1 cellular context compared by ENCODE assay signal in genomic region chr1:175865041-175865766, GRCh38.
A peak's percentile ranks its signal among the peaks of the same experiment; 100 is the strongest.
TF ChIP-seq lines count a peak whose summit lies in the region.

No MANE protein-coding gene starts in this region.

TF ChIP-seq in H1, 55 proteins besides CTCF, POLR2A, EP300 and RAD21:
- TF ChIP-seq GTF2F1 (IDR thresholded peaks at IDR 0.05; ENCODE audit: borderline replicate concordance, low read depth, low read length) (no peak), MAX (IDR thresholded peaks at IDR 0.05) (peak; percentile 48; the same call in 1 of the 2 replicates), EGR1 (IDR thresholded peaks at IDR 0.05; ENCODE audit: borderline replicate concordance, low read depth, low read length) (no peak), BCL11A (IDR thresholded peaks at IDR 0.05; ENCODE audit: low read depth in 2 of 2, low read length in 2 of 2) (no peak), NRF1 (IDR thresholded peaks at IDR 0.05; ENCODE audit: low read depth, low read length) (no peak), PHF8 (conservative IDR thresholded peaks at IDR 0.05; ENCODE audit: low read depth, low read length) (no peak), SIN3A (conservative IDR thresholded peaks at IDR 0.05 in 1 of 2, IDR thresholded peaks at IDR 0.05 in 1 of 2; ENCODE audit: low read depth in 1 of 2, low read length in 2 of 2) (0 out of 4 replicates have a peak, but pooled peaks have one; percentile 30 to 48), SUZ12 (IDR thresholded peaks at IDR 0.05; ENCODE audit: low read length) (no peak), TAF7 (optimal IDR thresholded peaks at IDR 0.05; ENCODE audit: borderline replicate concordance, low read depth, low read length) (no peak), RBBP5 (IDR thresholded peaks at IDR 0.05; ENCODE audit: borderline replicate concordance, low read depth, low read length) (peak; percentile 74; the same call in 1 of the 2 replicates), SP2 (IDR thresholded peaks at IDR 0.05; ENCODE audit: low read length) (no peak), KDM1A (IDR thresholded peaks at IDR 0.05; ENCODE audit: borderline replicate concordance, low read length) (no peak), ZNF274 (IDR thresholded peaks at IDR 0.05; ENCODE audit: borderline replicate concordance, extremely low read depth, low read length) (no peak), POU5F1 (IDR thresholded peaks at IDR 0.05; ENCODE audit: low read depth, low read length) (peak; percentile 85), FOSL1 (IDR thresholded peaks at IDR 0.05; ENCODE audit: insufficient read depth, low read depth, low read length) (no peak), BRCA1 (IDR thresholded peaks at IDR 0.05; ENCODE audit: low read depth, low read length) (no peak), NANOG (IDR thresholded peaks at IDR 0.05; ENCODE audit: insufficient read depth, low read depth, low read length, poor library complexity, severe bottlenecking) (peak; percentile 5), SAP30 (IDR thresholded peaks at IDR 0.05; ENCODE audit: insufficient read depth, insufficient replicate concordance, low read length) (no peak), JUND (IDR thresholded peaks at IDR 0.05; ENCODE audit: low read length) (no peak), SP4 (IDR thresholded peaks at IDR 0.05; ENCODE audit: low read length) (no peak), ASH2L (IDR thresholded peaks at IDR 0.05; ENCODE audit: low read length) (peak; percentile 82), CTBP2 (IDR thresholded peaks at IDR 0.05; ENCODE audit: borderline replicate concordance, insufficient read depth, insufficient read length, low read length) (peak; percentile 49), TAF1 (IDR thresholded peaks at IDR 0.05; ENCODE audit: low read depth, low read length) (no peak), BACH1 (IDR thresholded peaks at IDR 0.05; ENCODE audit: low read length) (no peak), CHD1 (IDR thresholded peaks at IDR 0.05; ENCODE audit: low read depth, low read length) (no peak), JUN (IDR thresholded peaks at IDR 0.05; ENCODE audit: low read depth, low read length) (0 out of 2 replicates have a peak, but pooled peaks have one; percentile 40), RXRA (IDR thresholded peaks at IDR 0.05; ENCODE audit: insufficient read depth, low read depth, low read length) (no peak), YY1 (IDR thresholded peaks at IDR 0.05; ENCODE audit: low read depth, low read length) (0 out of 2 replicates have a peak, but pooled peaks have one; percentile 37), CBX5 (IDR thresholded peaks at IDR 0.05; ENCODE audit: low read depth, low read length) (no peak), SIRT6 (IDR thresholded peaks at IDR 0.05; ENCODE audit: low read length) (no peak), TCF12 (IDR thresholded peaks at IDR 0.05; ENCODE audit: low read depth, low read length) (peak; percentile 60; the same call in 1 of the 2 replicates), TBP (IDR thresholded peaks at IDR 0.05; ENCODE audit: low read depth, low read length) (no peak), KDM4A (IDR thresholded peaks at IDR 0.05; ENCODE audit: low read depth, low read length, severe bottlenecking) (no peak), SP1 (IDR thresholded peaks at IDR 0.05; ENCODE audit: low read depth, low read length) (0 out of 2 replicates have a peak, but pooled peaks have one; percentile 70), GABPA (IDR thresholded peaks at IDR 0.05; ENCODE audit: borderline replicate concordance, insufficient read depth, low read length) (no peak), SIX5 (IDR thresholded peaks at IDR 0.05; ENCODE audit: low read depth, low read length) (no peak), RNF2 (IDR thresholded peaks at IDR 0.05; ENCODE audit: borderline replicate concordance, low read depth, low read length, missing control alignments, poor library complexity, severe bottlenecking) (no peak), CBX8 (IDR thresholded peaks at IDR 0.05; ENCODE audit: borderline replicate concordance, low read depth, low read length) (no peak), HDAC2 (IDR thresholded peaks at IDR 0.05; ENCODE audit: borderline replicate concordance in 1 of 2, low read depth in 2 of 2, low read length in 2 of 2) (peak in 1 of 2 experiments; percentile 64; a peak in 1 of 4 replicates), CEBPB (IDR thresholded peaks at IDR 0.05; ENCODE audit: low read depth, low read length) (peak; percentile 69), HDAC6 (IDR thresholded peaks at IDR 0.05; ENCODE audit: low read depth, low read length) (no peak), RFX5 (IDR thresholded peaks at IDR 0.05; ENCODE audit: borderline replicate concordance, low read depth, low read length) (no peak), MAFK (IDR thresholded peaks at IDR 0.05; ENCODE audit: low read depth, low read length) (no peak), EZH2 (IDR thresholded peaks at IDR 0.05; ENCODE audit: low read depth, low read length, severe bottlenecking) (no peak), KDM5A (IDR thresholded peaks at IDR 0.05; ENCODE audit: low read length) (no peak), CREB1 (IDR thresholded peaks at IDR 0.05) (peak; percentile 50; the same call in 1 of the 2 replicates), SRF (IDR thresholded peaks at IDR 0.05; ENCODE audit: low read depth, low read length) (no peak), TEAD4 (IDR thresholded peaks at IDR 0.05; ENCODE audit: low read depth, low read length) (peak; percentile 30; the same call in 1 of the 2 replicates), POLR2AphosphoS5 (IDR thresholded peaks at IDR 0.05; ENCODE audit: low read depth, low read length) (no peak), CHD2 (IDR thresholded peaks at IDR 0.05; ENCODE audit: low read length) (peak; percentile 10; the same call in 1 of the 2 replicates)
- TF ChIP-seq, protein P1, sequence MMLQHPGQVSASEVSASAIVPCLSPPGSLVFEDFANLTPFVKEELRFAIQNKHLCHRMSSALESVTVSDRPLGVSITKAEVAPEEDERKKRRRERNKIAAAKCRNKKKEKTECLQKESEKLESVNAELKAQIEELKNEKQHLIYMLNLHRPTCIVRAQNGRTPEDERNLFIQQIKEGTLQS (IDR thresholded peaks at IDR 0.05; ENCODE audit: insufficient read depth, low read depth, low read length): no peak
- TF ChIP-seq, protein P2, sequence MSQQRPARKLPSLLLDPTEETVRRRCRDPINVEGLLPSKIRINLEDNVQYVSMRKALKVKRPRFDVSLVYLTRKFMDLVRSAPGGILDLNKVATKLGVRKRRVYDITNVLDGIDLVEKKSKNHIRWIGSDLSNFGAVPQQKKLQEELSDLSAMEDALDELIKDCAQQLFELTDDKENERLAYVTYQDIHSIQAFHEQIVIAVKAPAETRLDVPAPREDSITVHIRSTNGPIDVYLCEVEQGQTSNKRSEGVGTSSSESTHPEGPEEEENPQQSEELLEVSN (IDR thresholded peaks at IDR 0.05): no peak; the same call in 1 of the 2 replicates
- TF ChIP-seq, protein P3, sequence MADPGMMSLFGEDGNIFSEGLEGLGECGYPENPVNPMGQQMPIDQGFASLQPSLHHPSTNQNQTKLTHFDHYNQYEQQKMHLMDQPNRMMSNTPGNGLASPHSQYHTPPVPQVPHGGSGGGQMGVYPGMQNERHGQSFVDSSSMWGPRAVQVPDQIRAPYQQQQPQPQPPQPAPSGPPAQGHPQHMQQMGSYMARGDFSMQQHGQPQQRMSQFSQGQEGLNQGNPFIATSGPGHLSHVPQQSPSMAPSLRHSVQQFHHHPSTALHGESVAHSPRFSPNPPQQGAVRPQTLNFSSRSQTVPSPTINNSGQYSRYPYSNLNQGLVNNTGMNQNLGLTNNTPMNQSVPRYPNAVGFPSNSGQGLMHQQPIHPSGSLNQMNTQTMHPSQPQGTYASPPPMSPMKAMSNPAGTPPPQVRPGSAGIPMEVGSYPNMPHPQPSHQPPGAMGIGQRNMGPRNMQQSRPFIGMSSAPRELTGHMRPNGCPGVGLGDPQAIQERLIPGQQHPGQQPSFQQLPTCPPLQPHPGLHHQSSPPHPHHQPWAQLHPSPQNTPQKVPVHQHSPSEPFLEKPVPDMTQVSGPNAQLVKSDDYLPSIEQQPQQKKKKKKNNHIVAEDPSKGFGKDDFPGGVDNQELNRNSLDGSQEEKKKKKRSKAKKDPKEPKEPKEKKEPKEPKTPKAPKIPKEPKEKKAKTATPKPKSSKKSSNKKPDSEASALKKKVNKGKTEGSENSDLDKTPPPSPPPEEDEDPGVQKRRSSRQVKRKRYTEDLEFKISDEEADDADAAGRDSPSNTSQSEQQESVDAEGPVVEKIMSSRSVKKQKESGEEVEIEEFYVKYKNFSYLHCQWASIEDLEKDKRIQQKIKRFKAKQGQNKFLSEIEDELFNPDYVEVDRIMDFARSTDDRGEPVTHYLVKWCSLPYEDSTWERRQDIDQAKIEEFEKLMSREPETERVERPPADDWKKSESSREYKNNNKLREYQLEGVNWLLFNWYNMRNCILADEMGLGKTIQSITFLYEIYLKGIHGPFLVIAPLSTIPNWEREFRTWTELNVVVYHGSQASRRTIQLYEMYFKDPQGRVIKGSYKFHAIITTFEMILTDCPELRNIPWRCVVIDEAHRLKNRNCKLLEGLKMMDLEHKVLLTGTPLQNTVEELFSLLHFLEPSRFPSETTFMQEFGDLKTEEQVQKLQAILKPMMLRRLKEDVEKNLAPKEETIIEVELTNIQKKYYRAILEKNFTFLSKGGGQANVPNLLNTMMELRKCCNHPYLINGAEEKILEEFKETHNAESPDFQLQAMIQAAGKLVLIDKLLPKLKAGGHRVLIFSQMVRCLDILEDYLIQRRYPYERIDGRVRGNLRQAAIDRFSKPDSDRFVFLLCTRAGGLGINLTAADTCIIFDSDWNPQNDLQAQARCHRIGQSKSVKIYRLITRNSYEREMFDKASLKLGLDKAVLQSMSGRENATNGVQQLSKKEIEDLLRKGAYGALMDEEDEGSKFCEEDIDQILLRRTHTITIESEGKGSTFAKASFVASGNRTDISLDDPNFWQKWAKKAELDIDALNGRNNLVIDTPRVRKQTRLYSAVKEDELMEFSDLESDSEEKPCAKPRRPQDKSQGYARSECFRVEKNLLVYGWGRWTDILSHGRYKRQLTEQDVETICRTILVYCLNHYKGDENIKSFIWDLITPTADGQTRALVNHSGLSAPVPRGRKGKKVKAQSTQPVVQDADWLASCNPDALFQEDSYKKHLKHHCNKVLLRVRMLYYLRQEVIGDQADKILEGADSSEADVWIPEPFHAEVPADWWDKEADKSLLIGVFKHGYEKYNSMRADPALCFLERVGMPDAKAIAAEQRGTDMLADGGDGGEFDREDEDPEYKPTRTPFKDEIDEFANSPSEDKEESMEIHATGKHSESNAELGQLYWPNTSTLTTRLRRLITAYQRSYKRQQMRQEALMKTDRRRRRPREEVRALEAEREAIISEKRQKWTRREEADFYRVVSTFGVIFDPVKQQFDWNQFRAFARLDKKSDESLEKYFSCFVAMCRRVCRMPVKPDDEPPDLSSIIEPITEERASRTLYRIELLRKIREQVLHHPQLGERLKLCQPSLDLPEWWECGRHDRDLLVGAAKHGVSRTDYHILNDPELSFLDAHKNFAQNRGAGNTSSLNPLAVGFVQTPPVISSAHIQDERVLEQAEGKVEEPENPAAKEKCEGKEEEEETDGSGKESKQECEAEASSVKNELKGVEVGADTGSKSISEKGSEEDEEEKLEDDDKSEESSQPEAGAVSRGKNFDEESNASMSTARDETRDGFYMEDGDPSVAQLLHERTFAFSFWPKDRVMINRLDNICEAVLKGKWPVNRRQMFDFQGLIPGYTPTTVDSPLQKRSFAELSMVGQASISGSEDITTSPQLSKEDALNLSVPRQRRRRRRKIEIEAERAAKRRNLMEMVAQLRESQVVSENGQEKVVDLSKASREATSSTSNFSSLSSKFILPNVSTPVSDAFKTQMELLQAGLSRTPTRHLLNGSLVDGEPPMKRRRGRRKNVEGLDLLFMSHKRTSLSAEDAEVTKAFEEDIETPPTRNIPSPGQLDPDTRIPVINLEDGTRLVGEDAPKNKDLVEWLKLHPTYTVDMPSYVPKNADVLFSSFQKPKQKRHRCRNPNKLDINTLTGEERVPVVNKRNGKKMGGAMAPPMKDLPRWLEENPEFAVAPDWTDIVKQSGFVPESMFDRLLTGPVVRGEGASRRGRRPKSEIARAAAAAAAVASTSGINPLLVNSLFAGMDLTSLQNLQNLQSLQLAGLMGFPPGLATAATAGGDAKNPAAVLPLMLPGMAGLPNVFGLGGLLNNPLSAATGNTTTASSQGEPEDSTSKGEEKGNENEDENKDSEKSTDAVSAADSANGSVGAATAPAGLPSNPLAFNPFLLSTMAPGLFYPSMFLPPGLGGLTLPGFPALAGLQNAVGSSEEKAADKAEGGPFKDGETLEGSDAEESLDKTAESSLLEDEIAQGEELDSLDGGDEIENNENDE (IDR thresholded peaks at IDR 0.05; ENCODE audit: insufficient replicate concordance, low read length): no peak
- TF ChIP-seq, protein P4, sequence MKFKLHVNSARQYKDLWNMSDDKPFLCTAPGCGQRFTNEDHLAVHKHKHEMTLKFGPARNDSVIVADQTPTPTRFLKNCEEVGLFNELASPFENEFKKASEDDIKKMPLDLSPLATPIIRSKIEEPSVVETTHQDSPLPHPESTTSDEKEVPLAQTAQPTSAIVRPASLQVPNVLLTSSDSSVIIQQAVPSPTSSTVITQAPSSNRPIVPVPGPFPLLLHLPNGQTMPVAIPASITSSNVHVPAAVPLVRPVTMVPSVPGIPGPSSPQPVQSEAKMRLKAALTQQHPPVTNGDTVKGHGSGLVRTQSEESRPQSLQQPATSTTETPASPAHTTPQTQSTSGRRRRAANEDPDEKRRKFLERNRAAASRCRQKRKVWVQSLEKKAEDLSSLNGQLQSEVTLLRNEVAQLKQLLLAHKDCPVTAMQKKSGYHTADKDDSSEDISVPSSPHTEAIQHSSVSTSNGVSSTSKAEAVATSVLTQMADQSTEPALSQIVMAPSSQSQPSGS (IDR thresholded peaks at IDR 0.05; ENCODE audit: low read length): no peak; the same call in 1 of the 2 replicates
- TF ChIP-seq, protein P5, sequence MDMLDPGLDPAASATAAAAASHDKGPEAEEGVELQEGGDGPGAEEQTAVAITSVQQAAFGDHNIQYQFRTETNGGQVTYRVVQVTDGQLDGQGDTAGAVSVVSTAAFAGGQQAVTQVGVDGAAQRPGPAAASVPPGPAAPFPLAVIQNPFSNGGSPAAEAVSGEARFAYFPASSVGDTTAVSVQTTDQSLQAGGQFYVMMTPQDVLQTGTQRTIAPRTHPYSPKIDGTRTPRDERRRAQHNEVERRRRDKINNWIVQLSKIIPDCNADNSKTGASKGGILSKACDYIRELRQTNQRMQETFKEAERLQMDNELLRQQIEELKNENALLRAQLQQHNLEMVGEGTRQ (IDR thresholded peaks at IDR 0.05; ENCODE audit: low read length): no peak
TF ChIP-seq in H1: peak in this region for 16.
